In the genomic region with DNA sequence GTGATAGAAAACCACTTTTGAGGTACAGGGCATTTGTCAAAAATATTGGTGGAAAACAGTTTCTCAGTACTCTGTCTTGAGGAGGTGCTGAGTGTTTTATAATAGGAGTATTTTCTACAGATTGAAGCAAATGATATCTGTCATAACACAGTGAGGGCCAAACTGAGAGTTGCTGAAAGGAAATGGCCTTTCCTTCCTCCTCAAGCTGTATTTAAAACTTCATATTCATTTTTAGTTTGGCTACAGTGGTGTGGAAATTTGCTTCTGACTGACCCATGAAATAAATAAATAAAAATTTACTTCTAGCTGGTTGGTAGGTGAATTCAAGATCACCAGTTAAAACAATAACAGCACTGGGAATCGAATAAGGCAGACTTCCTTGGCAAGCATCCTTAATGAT, we compare ENCODE assay signal across 23 cellular contexts.
"Had no signal": no experiment of that assay in that cellular context is flagged by ENCODE, and none has a peak within 500 bp of the region (broad histone marks: within the 10 kb centered on the region; RNA-seq: fewer than 3 reads in every experiment).

No MANE protein-coding gene starts in this region.

- H3K27ac ChIP-seq: dorsolateral prefrontal cortex, SK-N-MC, tibial nerve had no signal

- H3K36me3 ChIP-seq: brain microvascular endothelial cell, tibial nerve had no signal

- ATAC-seq: activated CD4-positive, CD25-positive, alpha-beta regulatory T cell treated with anti-CD3 and anti-CD28 coated beads, Interleukin-2, amount 50 U/mL, for 24 hours; left cardiac atrium; stimulated activated naive B cell treated with anti-CD40 and anti-IgM and Interleukin-4, amounts not matched to agents 10 μg/mL and 1 μg/mL and 100 μg/mL, for 72 hours had no signal

- H3K4me1 ChIP-seq: tibial nerve had no signal

- H3K4me3 ChIP-seq: dorsolateral prefrontal cortex, SK-N-MC, tibial nerve had no signal

- H3K27me3 ChIP-seq: brain microvascular endothelial cell, dorsolateral prefrontal cortex, tibial nerve had no signal

- H3K9me3 ChIP-seq: tibial nerve had no signal

- DNase-seq: activated CD4-positive, alpha-beta T cell treated with anti-CD3 and anti-CD28 coated beads, Interleukin-2, amount 50 U/mL, for 4 hours; activated naive CD4-positive, alpha-beta T cell; activated naive CD8-positive, alpha-beta T cell treated with anti-CD3 and anti-CD28 coated beads, Interleukin-2, amount 10 ng/mL, durations not matched to agents 7 days and 5 days; activated T-cell treated with anti-CD3 and anti-CD28 coated beads for 4 hours; cerebellar nuclear complex; dorsolateral prefrontal cortex; endodermal cell; erythroblast; glutamatergic neuron; left cardiac atrium; mammary epithelial cell; naive B cell; retina; stimulated activated CD4-positive, alpha-beta T cell treated with anti-CD3 and anti-CD28 coated beads, Interleukin-15, amount 100 ng/mL, for 24 hours; stimulated activated CD4-positive, alpha-beta T cell treated with anti-CD3 and anti-CD28 coated beads, Interleukin-4, amount 100 ng/mL, for 1 hour; stimulated activated naive B cell treated with anti-CD40 and anti-IgM and Interleukin-4, amounts not matched to agents 10 μg/mL and 1 μg/mL and 100 μg/mL, for 72 hours; substantia nigra; T-helper 1 cell; T1000 had no signal
